In the genomic region with DNA sequence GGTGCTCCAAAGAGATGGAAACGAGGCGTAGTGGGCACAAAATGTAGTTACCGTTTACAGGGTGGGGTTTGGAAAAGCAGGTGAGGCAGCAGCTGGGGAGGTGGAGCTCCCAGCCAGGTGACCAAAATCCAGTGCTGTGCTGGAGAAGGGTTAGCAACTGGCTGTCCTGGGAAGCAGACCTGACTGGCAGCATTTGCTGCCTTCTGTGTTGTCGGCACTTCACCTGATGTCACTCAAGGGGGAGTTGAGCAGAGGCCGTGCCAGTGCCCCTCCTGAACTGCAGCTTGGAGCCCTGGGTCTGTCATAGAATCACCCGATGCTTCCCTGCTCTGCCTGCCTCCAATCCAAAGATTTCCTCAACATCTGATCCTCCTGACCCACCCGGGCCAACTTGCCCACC, we compare ENCODE assay signal across 18 cellular contexts. TPM values are rescaled to one million over a fixed set of nuclear protein-coding genes. Genes with fewer than 3 reads are reported as not detected.
DNase-seq lines count a peak whose midpoint lies in the region; TF ChIP-seq lines count a peak whose summit lies in the region.
"Had no signal": no experiment of that assay in that cellular context is flagged by ENCODE, and none has a peak within 500 bp of the region (broad histone marks: within the 10 kb centered on the region; RNA-seq: fewer than 3 reads in every experiment).

No MANE protein-coding gene starts in this region.

- in situ Hi-C loops in HAP-1 (cut with MboI; ENCODE audit: low sequenced_read_pairs): no loop called here

- H3K4me3 ChIP-seq in endodermal cell (ENCODE audit: low read length) (no peak overlapping the region), HAP-1 (no peak overlapping the region)
- H3K4me3 ChIP-seq: BLaER1 treated with 17β-estradiol and CSF1 and Interleukin-3, amounts not matched to agents 10 nM and 100 nM; K562 had no signal

- H3K27me3 ChIP-seq in endodermal cell (ENCODE audit: control insufficient read depth, insufficient read depth, low read length, poor library complexity, severe bottlenecking): peaks cover 4% of the 10 kb centered on the region
- peaks cover 6% of the 10 kb centered on the region for H3K27me3 ChIP-seq in HAP-1 (ENCODE audit: low read depth)
- H3K27me3 ChIP-seq: BLaER1 treated with 17β-estradiol and CSF1 and Interleukin-3, amounts not matched to agents 10 nM and 100 nM had no signal

- H3K9me3 ChIP-seq in endodermal cell (ENCODE audit: control insufficient read depth, low read length): no peaks in the 10 kb centered on the region
- no peaks in the 10 kb centered on the region for H3K9me3 ChIP-seq in HAP-1

- peak; percentile 30 for DNase-seq in activated CD8-positive, alpha-beta memory T cell treated with anti-CD3 and anti-CD28 coated beads for 24 hours
- DNase-seq in activated CD8-positive, alpha-beta memory T cell treated with anti-CD3 and anti-CD28 coated beads, Interleukin-2, amount 50 U/mL, for 48 hours: no peak
- DNase-seq in endodermal cell: peak; percentile 35
- DNase-seq in mesenteric fat pad (ENCODE audit: low spot score): peak; percentile 82
- DNase-seq in caudate nucleus (lab: John Stamatoyannopoulos, UW): no peak
- no peak for DNase-seq in CD1c-positive myeloid dendritic cell (ENCODE audit: extremely low spot score)
- no peak for DNase-seq in HAP-1 (ENCODE audit: low spot score in 2 of 2)
- DNase-seq: ACHN; Calu3; CD4-positive, alpha-beta T cell; DMS153; DMS79 treated with DMSO at 0.1 percent for 48 hours; GDM1; GOT3 had no signal

- no peaks in the 10 kb centered on the region for H3K36me3 Mint-ChIP-seq in endodermal cell (ENCODE audit: low read depth)

- no peak overlapping the region for H3K4me3 Mint-ChIP-seq in endodermal cell
- H3K4me3 Mint-ChIP-seq: CD4-positive, alpha-beta T cell had no signal

- H3K4me1 ChIP-seq in endodermal cell (ENCODE audit: control insufficient read depth, insufficient read depth, low read length) (no peaks in the 10 kb centered on the region), HAP-1 (no peaks in the 10 kb centered on the region)

- H3K27ac ChIP-seq in endodermal cell (ENCODE audit: low read depth, low read length): no peak overlapping the region
- no peak overlapping the region for H3K27ac ChIP-seq in caudate nucleus (ENCODE audit: low read depth, low read length)
- H3K27ac ChIP-seq: 22Rv1; BLaER1 treated with 17β-estradiol and CSF1 and Interleukin-3, amounts not matched to agents 10 nM and 100 nM; HL-60 had no signal

- peaks cover 21% of the 10 kb centered on the region for H3K27me3 Mint-ChIP-seq in endodermal cell (ENCODE audit: insufficient read depth)

- H3K9ac ChIP-seq in endodermal cell (ENCODE audit: extremely low read depth, low read length, poor library complexity, severe bottlenecking): no peak overlapping the region
- H3K9ac ChIP-seq: BLaER1 treated with 17β-estradiol and CSF1 and Interleukin-3, amounts not matched to agents 10 nM and 100 nM had no signal

- no peaks in the 10 kb centered on the region for H3K9me3 Mint-ChIP-seq in endodermal cell
- H3K9me3 Mint-ChIP-seq: CD4-positive, alpha-beta T cell had no signal

- peaks cover 4% of the 10 kb centered on the region for H3K4me1 Mint-ChIP-seq in endodermal cell

- WGBS in endodermal cell (ENCODE audit: insufficient coverage in 1 of 2, insufficient read length in 1 of 2), 2 experiments: 91 to 99% methylated on average over 7 of the region's 7 CpGs

- H3K27ac Mint-ChIP-seq in endodermal cell: no peak overlapping the region
- H3K27ac Mint-ChIP-seq: CD4-positive, alpha-beta T cell had no signal

- no peak for TF ChIP-seq CTCF in endodermal cell (conservative IDR thresholded peaks at IDR 0.05)

- H3K36me3 ChIP-seq in endodermal cell (ENCODE audit: control insufficient read depth, insufficient read depth, low read length): no peaks in the 10 kb centered on the region
- no peaks in the 10 kb centered on the region for H3K36me3 ChIP-seq in HAP-1 (replicated peaks)
- H3K36me3 ChIP-seq: BLaER1 treated with 17β-estradiol and CSF1 and Interleukin-3, amounts not matched to agents 10 nM and 100 nM had no signal

RNA-seq across cellular contexts. Expression of a gene that starts 12.8 kb away (rescaled TPM):
- total RNA-seq in endodermal cell (under 1 TPM; 0.29 to 0.48 TPM), mesenteric fat pad (0.48 TPM)
- 5.4 TPM for polyA plus RNA-seq in endodermal cell (2013, experiment 1 of 2)
- 5.5 TPM for polyA plus RNA-seq in endodermal cell (2013, experiment 2 of 2)
- total RNA-seq: Calu3 had no signal

RNA-seq across cellular contexts. Expression of a gene that starts 24.3 kb away (rescaled TPM):
- total RNA-seq in endodermal cell (100 to 1,000 TPM in 1 of 2 donors, 10 to 100 TPM in 1; 96.2 to 101 TPM), mesenteric fat pad (77.4 TPM)
- polyA plus RNA-seq in endodermal cell (2013, experiment 1 of 2): 93.6 TPM
- 85.7 TPM for polyA plus RNA-seq in endodermal cell (2013, experiment 2 of 2)

RNA-seq across cellular contexts. Expression of a gene that starts 35.4 kb away (rescaled TPM):
- total RNA-seq in endodermal cell (100 to 1,000 TPM; 115 to 120 TPM), mesenteric fat pad (not detected)
- polyA plus RNA-seq in endodermal cell (2013, experiment 1 of 2): 102 TPM
- polyA plus RNA-seq in endodermal cell (2013, experiment 2 of 2): 140 TPM
- total RNA-seq: Calu3; CD4-positive, alpha-beta T cell; K562 had no signal
- polyA plus RNA-seq: K562 had no signal

RNA-seq across cellular contexts. Expression of a gene that starts 53.1 kb away (rescaled TPM):
- total RNA-seq in endodermal cell (100 to 1,000 TPM; 127 to 141 TPM), mesenteric fat pad (60.2 TPM)
- 118 TPM for polyA plus RNA-seq in endodermal cell (2013, experiment 1 of 2)
- polyA plus RNA-seq in endodermal cell (2013, experiment 2 of 2): 108 TPM

Comparison
In these comparisons a context has a peak if more than half of its experiments do, and no peak if none do; other contexts are left out.
1. DNase-seq: peak in activated CD8-positive, alpha-beta memory T cell treated with anti-CD3 and anti-CD28 coated beads for 24 hours (single experiment), endodermal cell (single experiment) and mesenteric fat pad (single experiment); none in activated CD8-positive, alpha-beta memory T cell treated with anti-CD3 and anti-CD28 coated beads, Interleukin-2, amount 50 U/mL, for 48 hours (single experiment), caudate nucleus (0 of 61), CD1c-positive myeloid dendritic cell (single experiment) and HAP-1 (0 of 2).
2. RNA of a gene that starts 35.4 kb away (total RNA-seq): 115 to 120 TPM in endodermal cell; not detected in mesenteric fat pad (single experiment); every median in the first group is over 100 times any median in the second.